10 cellular contexts compared by ENCODE assay signal in the genomic region with DNA sequence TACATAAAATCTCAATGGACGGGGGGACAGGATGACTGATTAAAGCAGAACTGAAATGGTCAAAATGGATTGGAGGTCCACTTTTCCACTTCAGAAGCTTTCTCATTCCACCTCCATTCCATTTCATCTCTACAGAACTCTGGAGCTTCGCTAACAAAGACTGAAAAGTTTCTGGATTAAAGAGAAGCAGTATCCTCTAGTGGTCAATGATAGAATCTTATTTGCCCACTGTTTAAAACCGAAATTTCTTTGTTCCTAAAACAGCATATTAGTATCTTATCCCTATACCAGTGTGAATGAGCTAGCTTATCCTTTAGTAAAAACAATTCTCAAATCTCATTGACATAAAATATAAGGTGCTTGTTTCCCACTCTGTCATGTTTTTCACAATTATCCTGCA.
DNase-seq lines count a peak whose midpoint lies in the region; TF ChIP-seq lines count a peak whose summit lies in the region.
"Had no signal": no experiment of that assay in that cellular context is flagged by ENCODE, and none has a peak within 500 bp of the region (broad histone marks: within the 10 kb centered on the region; RNA-seq: fewer than 3 reads in every experiment).

No MANE protein-coding gene starts in this region.

- intact Hi-C loops in dorsolateral prefrontal cortex (cut with DNase I): no loop called here
- intact Hi-C loops in testis (cut with DNase I; ENCODE audit: low total_unique reads): no loop called here

- no peak overlapping the region for H3K27ac ChIP-seq in dorsolateral prefrontal cortex
- H3K27ac ChIP-seq in testis: no peak overlapping the region
- H3K27ac ChIP-seq: upper lobe of left lung had no signal

- TF ChIP-seq POLR2A in testis (IDR thresholded peaks at IDR 0.05): no peak

- H3K27me3 ChIP-seq in dorsolateral prefrontal cortex (no peaks in the 10 kb centered on the region), testis (no peaks in the 10 kb centered on the region)
- H3K27me3 ChIP-seq: upper lobe of left lung had no signal

- no peaks in the 10 kb centered on the region for H3K36me3 ChIP-seq in testis (ENCODE audit: low read depth, missing control alignments)
- H3K36me3 ChIP-seq: upper lobe of left lung had no signal

- TF ChIP-seq CTCF in dorsolateral prefrontal cortex (IDR thresholded peaks at IDR 0.05 in 54 of 56, conservative IDR thresholded peaks at IDR 0.05 in 2 of 56; ENCODE audit: low read depth in 1 of 56, partially characterized antibody in 56 of 56) (peak in 51 of 56 donors; percentile 22 to 63 (median 37)), testis (IDR thresholded peaks at IDR 0.05) (peak; percentile 12 to 33 (median 16))

- DNase-seq in NCI-H82 (lab: John Stamatoyannopoulos, UW) (peak; percentile 20), NCI-H82 treated with DMSO at 0.1 percent for 48 hours (lab: John Stamatoyannopoulos, UW; ENCODE audit: unreplicated experiment) (no peak), NCI-H69 (lab: John Stamatoyannopoulos, UW) (peak; percentile 74), dorsolateral prefrontal cortex (no peak), testis (no peak), NCI-H526 (lab: John Stamatoyannopoulos, UW) (no peak), dermis blood vessel endothelial cell (no peak)
- no peak for DNase-seq in activated T-cell treated with anti-CD3 and anti-CD28 coated beads, Interleukin-2, amount 50 U/mL, for 48 hours
- DNase-seq: NCI-H1048, upper lobe of left lung had no signal

- 36 to 38% methylated on average over 3 of the region's 3 CpGs for WGBS in testis, 2 donors

- no peaks in the 10 kb centered on the region for H3K9me3 ChIP-seq in testis
- H3K9me3 ChIP-seq: upper lobe of left lung had no signal

- H3K4me3 ChIP-seq in dorsolateral prefrontal cortex (no peak overlapping the region), testis (no peak overlapping the region)
- H3K4me3 ChIP-seq: upper lobe of left lung had no signal

- no peaks in the 10 kb centered on the region for H3K4me1 ChIP-seq in testis
- H3K4me1 ChIP-seq: upper lobe of left lung had no signal

Comparison
In these comparisons a context has a peak if more than half of its experiments do, and no peak if none do; other contexts are left out.
1. DNase-seq: peak in NCI-H82 (single experiment) and NCI-H69 (single experiment); none in NCI-H82 treated with DMSO at 0.1 percent for 48 hours (single experiment), dorsolateral prefrontal cortex (0 of 10), testis (single experiment), NCI-H526 (0 of 2), activated T-cell treated with anti-CD3 and anti-CD28 coated beads, Interleukin-2, amount 50 U/mL, for 48 hours (0 of 2) and dermis blood vessel endothelial cell (single experiment).